1 cellular context compared by ENCODE assay signal in the genomic region with DNA sequence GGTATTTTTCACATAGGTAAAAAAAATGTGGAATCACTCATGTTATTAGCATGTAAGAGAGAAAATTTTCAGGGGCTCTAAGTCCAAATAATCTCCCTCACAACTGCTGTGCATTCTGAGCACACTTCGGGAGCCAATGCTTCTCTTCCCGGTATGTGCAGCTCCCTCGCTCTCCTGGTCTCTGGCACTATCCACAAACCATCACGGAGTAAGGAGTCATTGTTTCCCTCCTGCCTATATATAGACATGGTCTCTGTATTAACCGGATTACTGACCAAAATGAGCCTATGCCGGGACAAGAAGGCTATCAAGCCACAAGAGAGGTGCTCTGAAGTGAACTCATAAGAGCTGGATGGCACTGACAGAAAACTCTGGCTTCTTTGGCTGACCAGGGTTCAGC.
TF ChIP-seq lines count a peak whose summit lies in the region.

No MANE protein-coding gene starts in this region.

TF ChIP-seq in GM23338, 12 proteins besides CTCF, POLR2A, EP300 and RAD21:
- TF ChIP-seq, protein P1, sequence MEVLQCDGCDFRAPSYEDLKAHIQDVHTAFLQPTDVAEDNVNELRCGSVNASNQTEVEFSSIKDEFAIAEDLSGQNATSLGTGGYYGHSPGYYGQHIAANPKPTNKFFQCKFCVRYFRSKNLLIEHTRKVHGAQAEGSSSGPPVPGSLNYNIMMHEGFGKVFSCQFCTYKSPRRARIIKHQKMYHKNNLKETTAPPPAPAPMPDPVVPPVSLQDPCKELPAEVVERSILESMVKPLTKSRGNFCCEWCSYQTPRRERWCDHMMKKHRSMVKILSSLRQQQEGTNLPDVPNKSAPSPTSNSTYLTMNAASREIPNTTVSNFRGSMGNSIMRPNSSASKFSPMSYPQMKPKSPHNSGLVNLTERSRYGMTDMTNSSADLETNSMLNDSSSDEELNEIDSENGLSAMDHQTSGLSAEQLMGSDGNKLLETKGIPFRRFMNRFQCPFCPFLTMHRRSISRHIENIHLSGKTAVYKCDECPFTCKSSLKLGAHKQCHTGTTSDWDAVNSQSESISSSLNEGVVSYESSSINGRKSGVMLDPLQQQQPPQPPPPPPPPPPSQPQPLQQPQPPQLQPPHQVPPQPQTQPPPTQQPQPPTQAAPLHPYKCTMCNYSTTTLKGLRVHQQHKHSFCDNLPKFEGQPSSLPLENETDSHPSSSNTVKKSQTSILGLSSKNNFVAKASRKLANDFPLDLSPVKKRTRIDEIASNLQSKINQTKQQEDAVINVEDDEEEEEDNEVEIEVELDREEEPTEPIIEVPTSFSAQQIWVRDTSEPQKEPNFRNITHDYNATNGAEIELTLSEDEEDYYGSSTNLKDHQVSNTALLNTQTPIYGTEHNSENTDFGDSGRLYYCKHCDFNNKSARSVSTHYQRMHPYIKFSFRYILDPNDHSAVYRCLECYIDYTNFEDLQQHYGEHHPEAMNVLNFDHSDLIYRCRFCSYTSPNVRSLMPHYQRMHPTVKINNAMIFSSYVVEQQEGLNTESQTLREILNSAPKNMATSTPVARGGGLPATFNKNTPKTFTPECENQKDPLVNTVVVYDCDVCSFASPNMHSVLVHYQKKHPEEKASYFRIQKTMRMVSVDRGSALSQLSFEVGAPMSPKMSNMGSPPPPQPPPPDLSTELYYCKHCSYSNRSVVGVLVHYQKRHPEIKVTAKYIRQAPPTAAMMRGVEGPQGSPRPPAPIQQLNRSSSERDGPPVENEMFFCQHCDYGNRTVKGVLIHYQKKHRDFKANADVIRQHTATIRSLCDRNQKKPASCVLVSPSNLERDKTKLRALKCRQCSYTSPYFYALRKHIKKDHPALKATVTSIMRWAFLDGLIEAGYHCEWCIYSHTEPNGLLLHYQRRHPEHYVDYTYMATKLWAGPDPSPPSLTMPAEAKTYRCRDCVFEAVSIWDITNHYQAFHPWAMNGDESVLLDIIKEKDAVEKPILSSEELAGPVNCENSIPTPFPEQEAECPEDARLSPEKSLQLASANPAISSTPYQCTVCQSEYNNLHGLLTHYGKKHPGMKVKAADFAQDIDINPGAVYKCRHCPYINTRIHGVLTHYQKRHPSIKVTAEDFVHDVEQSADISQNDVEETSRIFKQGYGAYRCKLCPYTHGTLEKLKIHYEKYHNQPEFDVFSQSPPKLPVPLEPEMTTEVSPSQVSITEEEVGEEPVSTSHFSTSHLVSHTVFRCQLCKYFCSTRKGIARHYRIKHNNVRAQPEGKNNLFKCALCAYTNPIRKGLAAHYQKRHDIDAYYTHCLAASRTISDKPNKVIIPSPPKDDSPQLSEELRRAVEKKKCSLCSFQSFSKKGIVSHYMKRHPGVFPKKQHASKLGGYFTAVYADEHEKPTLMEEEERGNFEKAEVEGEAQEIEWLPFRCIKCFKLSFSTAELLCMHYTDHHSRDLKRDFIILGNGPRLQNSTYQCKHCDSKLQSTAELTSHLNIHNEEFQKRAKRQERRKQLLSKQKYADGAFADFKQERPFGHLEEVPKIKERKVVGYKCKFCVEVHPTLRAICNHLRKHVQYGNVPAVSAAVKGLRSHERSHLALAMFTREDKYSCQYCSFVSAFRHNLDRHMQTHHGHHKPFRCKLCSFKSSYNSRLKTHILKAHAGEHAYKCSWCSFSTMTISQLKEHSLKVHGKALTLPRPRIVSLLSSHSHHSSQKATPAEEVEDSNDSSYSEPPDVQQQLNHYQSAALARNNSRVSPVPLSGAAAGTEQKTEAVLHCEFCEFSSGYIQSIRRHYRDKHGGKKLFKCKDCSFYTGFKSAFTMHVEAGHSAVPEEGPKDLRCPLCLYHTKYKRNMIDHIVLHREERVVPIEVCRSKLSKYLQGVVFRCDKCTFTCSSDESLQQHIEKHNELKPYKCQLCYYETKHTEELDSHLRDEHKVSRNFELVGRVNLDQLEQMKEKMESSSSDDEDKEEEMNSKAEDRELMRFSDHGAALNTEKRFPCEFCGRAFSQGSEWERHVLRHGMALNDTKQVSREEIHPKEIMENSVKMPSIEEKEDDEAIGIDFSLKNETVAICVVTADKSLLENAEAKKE (CRISPR knock-in tag; IDR thresholded peaks at IDR 0.05) = no peak
- TF ChIP-seq JUNB (IDR thresholded peaks at IDR 0.05; ENCODE audit: unreplicated experiment) (no peak), NANOG (IDR thresholded peaks at IDR 0.05; ENCODE audit: borderline replicate concordance) (no peak), ZNF114 (CRISPR knock-in tag; IDR thresholded peaks at IDR 0.05) (no peak)
